In genomic region chr2:121944072-121944829, GRCh38 we compare ENCODE assay signal across 9 cellular contexts.
DNase-seq lines count a peak whose midpoint lies in the region; ATAC-seq and TF ChIP-seq lines count a peak whose summit lies in the region.
"Had no signal": no experiment of that assay in that cellular context is flagged by ENCODE, and none has a peak within 500 bp of the region (broad histone marks: within the 10 kb centered on the region; RNA-seq: fewer than 3 reads in every experiment).

No MANE protein-coding gene starts in this region.

- H2BK15ac ChIP-seq in mesendoderm (replicated peaks; ENCODE audit: low read depth) = no peak overlapping the region

- WGBS in trophoblast cell (ENCODE audit: extremely low coverage, insufficient coverage, insufficient read length) = no CpG with 5 or more reads among the region's 7 CpGs
- no CpG with 5 or more reads among the region's 7 CpGs for WGBS in mesendoderm (ENCODE audit: extremely low coverage, insufficient coverage, low lambda C conversion rate)

- ATAC-seq in HG03432 (IDR thresholded peaks at IDR 0.05; ENCODE audit: unreplicated experiment) = no peak
- ATAC-seq: effector memory CD8-positive, alpha-beta T cell had no signal

- no peak for TF ChIP-seq CTCF in fibroblast of lung (conservative IDR thresholded peaks at IDR 0.05 in 1 of 2, IDR thresholded peaks at IDR 0.05 in 1 of 2; ENCODE audit: low read depth in 1 of 2, low read length in 2 of 2)

- H2BK5ac ChIP-seq in trophoblast cell (ENCODE audit: low read depth, low read length, poor library complexity) (no peak overlapping the region), mesendoderm (ENCODE audit: low read length) (no peak overlapping the region)

- no peak overlapping the region for H4K12ac ChIP-seq in trophoblast cell (ENCODE audit: low read depth, low read length)

- H3K23ac ChIP-seq in trophoblast cell (ENCODE audit: low read length) (no peak overlapping the region), mesendoderm (ENCODE audit: low read length) (no peak overlapping the region)

- no peak overlapping the region for H3K4ac ChIP-seq in trophoblast cell (ENCODE audit: low read depth, low read length)
- no peak overlapping the region for H3K4ac ChIP-seq in mesendoderm (ENCODE audit: low read depth, low read length)

- H3K4me1 ChIP-seq in fibroblast of lung (ENCODE audit: control insufficient read depth, extremely low read depth, insufficient read depth, low read length) = no peaks in the 10 kb centered on the region
- no peaks in the 10 kb centered on the region for H3K4me1 ChIP-seq in trophoblast cell (ENCODE audit: control insufficient read depth in 1 of 2, insufficient read depth in 2 of 2, low read length in 2 of 2)
- H3K4me1 ChIP-seq in mesendoderm (ENCODE audit: control insufficient read depth, low read depth, low read length) = no peaks in the 10 kb centered on the region

- H3K9me3 ChIP-seq in fibroblast of lung (ENCODE audit: control insufficient read depth, insufficient read depth, low read depth, low read length) (no peaks in the 10 kb centered on the region), trophoblast cell (ENCODE audit: insufficient read depth, low read depth, low read length) (no peaks in the 10 kb centered on the region)

- H3K36me3 ChIP-seq in fibroblast of lung (ENCODE audit: control insufficient read depth, insufficient read depth, low read length) (no peaks in the 10 kb centered on the region), trophoblast cell (ENCODE audit: control insufficient read depth in 1 of 2, insufficient read depth in 2 of 2, low read length in 2 of 2) (no peaks in the 10 kb centered on the region), mesendoderm (ENCODE audit: control insufficient read depth, insufficient read depth, low read length) (no peaks in the 10 kb centered on the region)

- no peak overlapping the region for H2AK5ac ChIP-seq in trophoblast cell (ENCODE audit: low read length)
- no peak overlapping the region for H2AK5ac ChIP-seq in mesendoderm (ENCODE audit: low read length)

- H3K4me3 ChIP-seq in fibroblast of lung (replicated peaks in 1 of 4; ENCODE audit: control extremely low read depth in 1 of 4, insufficient read depth in 1 of 4, low read depth in 3 of 4, low read length in 4 of 4) (no peak overlapping the region), trophoblast cell (ENCODE audit: low read depth, low read length) (no peak overlapping the region), mesendoderm (ENCODE audit: low read length) (no peak overlapping the region)

- no peak overlapping the region for H2BK120ac ChIP-seq in trophoblast cell (ENCODE audit: insufficient read depth, low read length, poor library complexity)
- no peak overlapping the region for H2BK120ac ChIP-seq in mesendoderm (ENCODE audit: low read depth, low read length)

- H4K8ac ChIP-seq in trophoblast cell (ENCODE audit: low read depth, low read length) (no peak overlapping the region), mesendoderm (ENCODE audit: low read depth, low read length) (no peak overlapping the region)

- H4K20me1 ChIP-seq in fibroblast of lung (ENCODE audit: control insufficient read depth, extremely low read depth, insufficient read depth, low read length) = no peaks in the 10 kb centered on the region

- no peak overlapping the region for H3K14ac ChIP-seq in trophoblast cell (ENCODE audit: low read length)

- H3K79me1 ChIP-seq in trophoblast cell (ENCODE audit: low read length) = no peaks in the 10 kb centered on the region
- H3K79me1 ChIP-seq in mesendoderm (ENCODE audit: low read length) = no peaks in the 10 kb centered on the region

- H3K27me3 ChIP-seq in fibroblast of lung (ENCODE audit: control insufficient read depth, insufficient read depth, low read length) (no peaks in the 10 kb centered on the region), trophoblast cell (ENCODE audit: insufficient read depth, low read length) (no peaks in the 10 kb centered on the region), mesendoderm (ENCODE audit: insufficient read depth, low read length, poor library complexity) (no peaks in the 10 kb centered on the region)

- H3K79me2 ChIP-seq in fibroblast of lung (ENCODE audit: control insufficient read depth, insufficient read depth, low read length) = no peaks in the 10 kb centered on the region
- no peaks in the 10 kb centered on the region for H3K79me2 ChIP-seq in trophoblast cell (ENCODE audit: control insufficient read depth, insufficient read depth, low read length, poor library complexity)
- H3K79me2 ChIP-seq in mesendoderm (ENCODE audit: control insufficient read depth, insufficient read depth, low read length) = no peaks in the 10 kb centered on the region

- DNase-seq in GM04503 (ENCODE audit: low read depth) (peak; percentile 79), NOMO-1 treated with dmso at 0.1 percent for 144 hours (lab: John Stamatoyannopoulos, UW; ENCODE audit: unreplicated experiment) (peak; percentile 47), fibroblast of lung (ENCODE audit: low read depth in 2 of 2) (peak; percentile 50 to 67), trophoblast cell (peak; percentile 52 to 82), NCI-H146 treated with DMSO at 0.1 percent for 48 hours (lab: John Stamatoyannopoulos, UW; ENCODE audit: unreplicated experiment) (no peak), cerebellar nuclear complex (lab: John Stamatoyannopoulos, UW) (no peak), mesendoderm (no peak)
- DNase-seq: effector memory CD8-positive, alpha-beta T cell had no signal

- H2AFZ ChIP-seq in fibroblast of lung (ENCODE audit: low read length) (no peak overlapping the region), trophoblast cell (ENCODE audit: insufficient read depth, low read length, poor library complexity) (no peak overlapping the region)

- H3K18ac ChIP-seq in trophoblast cell (ENCODE audit: low read length) (no peak overlapping the region), mesendoderm (ENCODE audit: low read length) (no peak overlapping the region)

- H3K27ac ChIP-seq in fibroblast of lung (ENCODE audit: insufficient read depth, low read length) (no peak overlapping the region), trophoblast cell (ENCODE audit: low read depth, low read length) (no peak overlapping the region), mesendoderm (ENCODE audit: low read depth, low read length) (no peak overlapping the region)

- H3K56ac ChIP-seq in mesendoderm (ENCODE audit: low read length) = no peak overlapping the region

- H3K4me2 ChIP-seq in fibroblast of lung (ENCODE audit: extremely low read depth, insufficient read depth, low read length) (no peak overlapping the region), trophoblast cell (ENCODE audit: low read length) (no peak overlapping the region), mesendoderm (ENCODE audit: low read length) (no peak overlapping the region)

- no peak overlapping the region for H3K9ac ChIP-seq in fibroblast of lung (ENCODE audit: insufficient read depth, low read length)
- no peak overlapping the region for H3K9ac ChIP-seq in trophoblast cell (ENCODE audit: low read length)
- H3K9ac ChIP-seq in mesendoderm (ENCODE audit: low read length) = no peak overlapping the region

- H2BK12ac ChIP-seq in trophoblast cell (ENCODE audit: low read length) = no peak overlapping the region

- H4K91ac ChIP-seq in trophoblast cell (ENCODE audit: low read depth, low read length) = no peak overlapping the region

- H4K5ac ChIP-seq in mesendoderm (ENCODE audit: low read length) = no peak overlapping the region

Comparison
In these comparisons a context has a peak if more than half of its experiments do, and no peak if none do; other contexts are left out.
1. DNase-seq: peak in GM04503 (single experiment), NOMO-1 treated with dmso at 0.1 percent for 144 hours (single experiment), fibroblast of lung (2 of 2) and trophoblast cell (2 of 2); none in NCI-H146 treated with DMSO at 0.1 percent for 48 hours (single experiment), cerebellar nuclear complex (0 of 2) and mesendoderm (single experiment).